In genomic region chr3:7960601-7961000, GRCh38 we compare ENCODE assay signal across 7 cellular contexts.
"Had no signal": no experiment of that assay in that cellular context is flagged by ENCODE, and none has a peak within 500 bp of the region (broad histone marks: within the 10 kb centered on the region; RNA-seq: fewer than 3 reads in every experiment).

No MANE protein-coding gene starts in this region.

- H3K4me3 Mint-ChIP-seq: IgD-negative memory B cell had no signal

- H3K36me3 Mint-ChIP-seq: IgD-negative memory B cell had no signal

- H3K27ac ChIP-seq: HL-60 had no signal

- H3K4me3 ChIP-seq: K562 had no signal

- H3K27me3 Mint-ChIP-seq: IgD-negative memory B cell had no signal

- H3K27ac Mint-ChIP-seq: IgD-negative memory B cell had no signal

- DNase-seq: IMR-90, KBM-7, KG1 had no signal

- ATAC-seq: HepG2, K562 had no signal
